Comparison of ENCODE assay signal across 7 cellular contexts in genomic region chr9:133787749-133788015, GRCh38. TPM values are rescaled to one million over a fixed set of nuclear protein-coding genes. Genes with fewer than 3 reads are reported as not detected.
DNase-seq lines count a peak whose midpoint lies in the region; ATAC-seq and TF ChIP-seq lines count a peak whose summit lies in the region.

No MANE protein-coding gene starts in this region.

- H3K27ac Mint-ChIP-seq in activated naive CD8-positive, alpha-beta T cell treated with anti-CD3 and anti-CD28 coated beads, Interleukin-2, amount 10 ng/mL, durations not matched to agents 7 days and 5 days = no peak overlapping the region
- H3K27ac Mint-ChIP-seq in nephron progenitor cell = no peak overlapping the region

- H3K4me3 Mint-ChIP-seq in activated naive CD8-positive, alpha-beta T cell treated with anti-CD3 and anti-CD28 coated beads, Interleukin-2, amount 10 ng/mL, durations not matched to agents 7 days and 5 days = no peak overlapping the region
- H3K4me3 Mint-ChIP-seq in nephron progenitor cell = no peak overlapping the region

- no peak for TF ChIP-seq CTCF in nephron progenitor cell (IDR thresholded peaks at IDR 0.05)

- H3K27me3 Mint-ChIP-seq in activated naive CD8-positive, alpha-beta T cell treated with anti-CD3 and anti-CD28 coated beads, Interleukin-2, amount 10 ng/mL, durations not matched to agents 7 days and 5 days = peaks cover 5% of the 10 kb centered on the region
- peaks cover 3% of the 10 kb centered on the region for H3K27me3 Mint-ChIP-seq in nephron progenitor cell (ENCODE audit: low read depth, poor library complexity)

- POLR2A ChIA-PET in activated naive CD8-positive, alpha-beta T cell treated with anti-CD3 and anti-CD28 coated beads, Interleukin-2, amount 10 ng/mL, durations not matched to agents 7 days and 5 days (lab: Charles Lee) = no interaction called here

- ATAC-seq in GM18511 (IDR thresholded peaks at IDR 0.05; ENCODE audit: unreplicated experiment) = peak; percentile 59
- peak; percentile 44 for ATAC-seq in HG02973 (IDR thresholded peaks at IDR 0.05; ENCODE audit: unreplicated experiment)
- peak; percentile 47 for ATAC-seq in activated naive CD8-positive, alpha-beta T cell treated with anti-CD3 and anti-CD28 coated beads, Interleukin-2, amount 10 ng/mL, durations not matched to agents 7 days and 5 days (ENCODE audit: low read depth)
- ATAC-seq in HG02610 (IDR thresholded peaks at IDR 0.05; ENCODE audit: unreplicated experiment) = no peak
- ATAC-seq in HG02970 (IDR thresholded peaks at IDR 0.05; ENCODE audit: low FRiP score, unreplicated experiment) = no peak

- H3K4me1 Mint-ChIP-seq in activated naive CD8-positive, alpha-beta T cell treated with anti-CD3 and anti-CD28 coated beads, Interleukin-2, amount 10 ng/mL, durations not matched to agents 7 days and 5 days = peaks cover 14% of the 10 kb centered on the region
- peaks cover 5% of the 10 kb centered on the region for H3K4me1 Mint-ChIP-seq in nephron progenitor cell

- H3K36me3 Mint-ChIP-seq in activated naive CD8-positive, alpha-beta T cell treated with anti-CD3 and anti-CD28 coated beads, Interleukin-2, amount 10 ng/mL, durations not matched to agents 7 days and 5 days = no peaks in the 10 kb centered on the region
- peaks cover 6% of the 10 kb centered on the region for H3K36me3 Mint-ChIP-seq in nephron progenitor cell (ENCODE audit: low read depth)

- no peak for DNase-seq in activated naive CD8-positive, alpha-beta T cell treated with anti-CD3 and anti-CD28 coated beads, Interleukin-2, amount 10 ng/mL, durations not matched to agents 7 days and 5 days
- peak; percentile 55 for DNase-seq in nephron progenitor cell
- no peak for DNase-seq in activated CD4-positive, alpha-beta T cell treated with anti-CD3 and anti-CD28 coated beads for 4 hours

- H3K9me3 Mint-ChIP-seq in activated naive CD8-positive, alpha-beta T cell treated with anti-CD3 and anti-CD28 coated beads, Interleukin-2, amount 10 ng/mL, durations not matched to agents 7 days and 5 days = no peaks in the 10 kb centered on the region
- H3K9me3 Mint-ChIP-seq in nephron progenitor cell = no peaks in the 10 kb centered on the region

RNA-seq across cellular contexts. Expression of gene SARDH, which starts 49.5 kb away (rescaled TPM):
- 1 to 10 TPM; 1.6 to 2.3 TPM for total RNA-seq in activated naive CD8-positive, alpha-beta T cell treated with anti-CD3 and anti-CD28 coated beads, Interleukin-2, amount 10 ng/mL, durations not matched to agents 7 days and 5 days

Comparison
In these comparisons a context has a peak if more than half of its experiments do, and no peak if none do; other contexts are left out.
1. ATAC-seq: peak in GM18511 (single experiment), HG02973 (single experiment) and activated naive CD8-positive, alpha-beta T cell treated with anti-CD3 and anti-CD28 coated beads, Interleukin-2, amount 10 ng/mL, durations not matched to agents 7 days and 5 days (single experiment); none in HG02610 (single experiment) and HG02970 (single experiment).